Comparison of ENCODE assay signal across 8 cellular contexts in the genomic region with DNA sequence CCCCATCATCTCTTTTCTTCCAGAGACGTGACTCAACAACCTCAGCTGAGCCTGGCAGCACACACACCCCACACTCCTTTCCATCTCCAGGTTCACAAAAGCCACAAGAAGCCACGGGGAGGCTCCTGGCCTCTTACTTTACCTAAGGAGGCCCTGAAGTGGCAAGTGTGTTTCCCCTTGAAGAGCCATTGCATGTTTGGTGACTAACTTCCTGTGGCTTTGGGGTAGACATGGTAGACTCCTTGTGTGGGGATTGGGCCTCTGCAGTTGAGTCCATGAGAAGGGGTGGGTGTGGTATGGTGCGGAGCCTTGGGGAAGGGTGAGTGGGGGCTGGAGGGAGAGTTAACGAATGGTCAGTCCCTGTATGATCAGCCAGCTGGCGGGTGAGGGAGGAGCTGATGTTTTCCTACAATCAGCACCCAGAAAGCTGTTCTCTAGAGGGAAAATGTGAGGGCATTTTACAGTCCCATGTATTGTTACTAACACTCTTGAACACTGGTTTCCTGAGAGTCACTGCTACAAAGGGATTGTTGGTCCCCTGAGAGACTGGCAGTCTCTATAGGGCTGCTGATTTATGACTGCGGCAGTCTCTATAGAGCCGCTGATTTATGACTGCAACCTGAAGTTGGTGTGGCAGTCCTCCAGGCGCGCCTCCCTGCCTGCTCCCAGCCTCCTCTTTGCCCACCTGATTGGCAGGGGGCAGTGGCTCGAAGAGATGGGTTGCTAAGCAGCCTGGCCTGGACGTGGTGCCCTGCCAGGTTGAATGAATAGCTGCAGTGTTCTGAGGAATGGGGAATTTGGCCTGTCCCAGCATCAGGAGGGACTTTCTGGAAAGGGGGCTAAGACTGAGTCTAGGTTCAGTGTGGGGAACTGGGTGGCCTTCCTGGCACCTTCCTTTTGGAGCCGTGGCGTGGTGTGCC. TPM values are rescaled to one million over a fixed set of nuclear protein-coding genes. Genes with fewer than 3 reads are reported as not detected.
A peak's percentile ranks its signal among the peaks of the same experiment; 100 is the strongest.
DNase-seq lines count a peak whose midpoint lies in the region; ATAC-seq, FAIRE-seq and TF ChIP-seq lines count a peak whose summit lies in the region.

No MANE protein-coding gene starts in this region.

- DNase-seq in EL, result peak; percentile 63
- DNase-seq in Panc1 (ENCODE audit: low read depth, low spot score), result no peak
- DNase-seq in HTR-8/SVneo (ENCODE audit: insufficient read length, low spot score), result no peak
- DNase-seq in mucosa of gallbladder (ENCODE audit: low spot score), result no peak

- POLR2A ChIA-PET in Panc1 (lab: Charles Lee), result no interaction called here

- intact Hi-C loops in Panc1 (cut with micrococcal nuclease; ENCODE audit: unreplicated experiment), result no loop called here

- H3K27ac ChIP-seq in Panc1 (ENCODE audit: low read length), result peak overlapping the region; percentile 81
- H3K27ac ChIP-seq in ectodermal cell (ENCODE audit: insufficient read depth, low read depth, low read length, poor library complexity, severe bottlenecking), result peak overlapping the region; percentile 23
- peak overlapping the region; percentile 77 for H3K27ac ChIP-seq in rectal smooth muscle tissue (ENCODE audit: low read depth, low read length)

- no peaks in the 10 kb centered on the region for H3K36me3 ChIP-seq in Panc1 (ENCODE audit: control insufficient read depth, insufficient read depth, low read length)
- peaks cover 13% of the 10 kb centered on the region for H3K36me3 ChIP-seq in ectodermal cell (ENCODE audit: control insufficient read depth, insufficient read depth, low read length)
- peaks cover 10% of the 10 kb centered on the region for H3K36me3 ChIP-seq in rectal smooth muscle tissue (ENCODE audit: control insufficient read depth, insufficient read depth, low read length)

- H3K4me1 ChIP-seq in Panc1 (ENCODE audit: control insufficient read depth, insufficient read depth, low read length) (peaks cover 57% of the 10 kb centered on the region), ectodermal cell (ENCODE audit: control insufficient read depth, insufficient read depth, low read length) (peaks cover 40% of the 10 kb centered on the region), rectal smooth muscle tissue (ENCODE audit: control insufficient read depth, insufficient read depth, low read length) (peaks cover 26% of the 10 kb centered on the region)

- 81 to 82% methylated on average over 13 of the region's 13 CpGs for WGBS in ectodermal cell, 2 experiments

- H3K9me3 ChIP-seq in Panc1 (ENCODE audit: control insufficient read depth, insufficient read depth, low read depth, low read length), result no peaks in the 10 kb centered on the region
- no peaks in the 10 kb centered on the region for H3K9me3 ChIP-seq in ectodermal cell (ENCODE audit: control insufficient read depth, low read length)

- BruUV-seq in Panc1 (replicated peaks; lab: Mats Ljungman, UMichigan), result TSS peak; percentile 31

- H3K4me3 ChIP-seq in Panc1 (ENCODE audit: low read depth in 2 of 2, low read length in 2 of 2) (no peak overlapping the region), ectodermal cell (ENCODE audit: insufficient read depth, low read depth, low read length) (no peak overlapping the region), rectal smooth muscle tissue (ENCODE audit: low read length) (no peak overlapping the region)

- TF ChIP-seq CTCF in Panc1 (IDR thresholded peaks at IDR 0.05), result no peak

- ATAC-seq in Panc1 (no peak), HG03432 (IDR thresholded peaks at IDR 0.05; ENCODE audit: unreplicated experiment) (no peak), HG03469 (IDR thresholded peaks at IDR 0.05; ENCODE audit: unreplicated experiment) (no peak)

- in situ Hi-C loops in Panc1 (cut with HindIII; ENCODE audit: low pct_unique_long_range_greater_than_20kb, low sequenced_read_pairs), result no loop called here

- CTCF ChIA-PET in Panc1 (lab: Charles Lee), result interaction anchor here (0.6 to 1.1 kb wide), 2 partner anchors 14 to 56 kb away, joined by 3 to 11 read pairs; no protein-coding TSS in a partner anchor

- FAIRE-seq in HTR-8/SVneo (lab: Jason Lieb, UNC), result no peak

- H3K27me3 ChIP-seq in Panc1 (ENCODE audit: control insufficient read depth, insufficient read depth, low read length), result no peaks in the 10 kb centered on the region
- no peaks in the 10 kb centered on the region for H3K27me3 ChIP-seq in ectodermal cell (ENCODE audit: control insufficient read depth, insufficient read depth, low read length, poor library complexity, severe bottlenecking)
- no peaks in the 10 kb centered on the region for H3K27me3 ChIP-seq in rectal smooth muscle tissue (ENCODE audit: control insufficient read depth, insufficient read depth, low read length)

- no peak overlapping the region for H3K9ac ChIP-seq in rectal smooth muscle tissue (ENCODE audit: low read length)

RNA-seq across cellular contexts. Expression of gene SAP30BP, which starts 24.5 kb away (rescaled TPM):
- 138 TPM for total RNA-seq in Panc1 (2021; ENCODE audit: unreplicated experiment)
- polyA plus RNA-seq in Panc1 (2012; ENCODE audit: insufficient read length), result 89.8 TPM
- 94.4 TPM for polyA plus RNA-seq in ectodermal cell (2013, experiment 1 of 4)
- 98.3 TPM for polyA plus RNA-seq in ectodermal cell (2013, experiment 2 of 4)
- polyA plus RNA-seq in ectodermal cell (2013, experiment 3 of 4), result 77.8 TPM
- 88.4 TPM for polyA plus RNA-seq in ectodermal cell (2013, experiment 4 of 4)
- 65.4 TPM for total RNA-seq in mucosa of gallbladder

RNA-seq across cellular contexts. Expression of gene RECQL5, which starts 24.7 kb away (rescaled TPM):
- total RNA-seq in Panc1 (2021; ENCODE audit: unreplicated experiment) (46.1 TPM), mucosa of gallbladder (110 TPM)
- 34.1 TPM for polyA plus RNA-seq in Panc1 (2012; ENCODE audit: insufficient read length)
- polyA plus RNA-seq in ectodermal cell (2013, experiment 1 of 4), result 56.7 TPM
- polyA plus RNA-seq in ectodermal cell (2013, experiment 2 of 4), result 52.6 TPM
- 39.8 TPM for polyA plus RNA-seq in ectodermal cell (2013, experiment 3 of 4)
- 45.1 TPM for polyA plus RNA-seq in ectodermal cell (2013, experiment 4 of 4)

RNA-seq across cellular contexts. Expression of gene ITGB4, which starts 29.6 kb away (rescaled TPM):
- 100 TPM for total RNA-seq in Panc1 (2021; ENCODE audit: unreplicated experiment)
- polyA plus RNA-seq in Panc1 (2012; ENCODE audit: insufficient read length), result 115 TPM
- 2.1 TPM for polyA plus RNA-seq in ectodermal cell (2013, experiment 1 of 4)
- 0.96 TPM for polyA plus RNA-seq in ectodermal cell (2013, experiment 2 of 4)
- 0.80 TPM for polyA plus RNA-seq in ectodermal cell (2013, experiment 3 of 4)
- 1.1 TPM for polyA plus RNA-seq in ectodermal cell (2013, experiment 4 of 4)
- 317 TPM for total RNA-seq in mucosa of gallbladder

RNA-seq across cellular contexts. Expression of gene SMIM5, which starts 58.4 kb away (rescaled TPM):
- 0.10 TPM for total RNA-seq in Panc1 (2021; ENCODE audit: unreplicated experiment)
- polyA plus RNA-seq in Panc1 (2012; ENCODE audit: insufficient read length), result 0.24 TPM
- not detected for polyA plus RNA-seq in ectodermal cell (2013, experiment 1 of 4)
- polyA plus RNA-seq in ectodermal cell (2013, experiment 2 of 4), result not detected
- not detected for polyA plus RNA-seq in ectodermal cell (2013, experiment 3 of 4)
- polyA plus RNA-seq in ectodermal cell (2013, experiment 4 of 4), result not detected
- 15.5 TPM for total RNA-seq in mucosa of gallbladder

Comparison
In these comparisons a context has a peak if more than half of its experiments do, and no peak if none do; other contexts are left out.
1. H3K27ac ChIP-seq: peak in every context shown above with its lines; median percentile 81 in Panc1; 77 in rectal smooth muscle tissue; 23 in ectodermal cell.